In the genomic region with DNA sequence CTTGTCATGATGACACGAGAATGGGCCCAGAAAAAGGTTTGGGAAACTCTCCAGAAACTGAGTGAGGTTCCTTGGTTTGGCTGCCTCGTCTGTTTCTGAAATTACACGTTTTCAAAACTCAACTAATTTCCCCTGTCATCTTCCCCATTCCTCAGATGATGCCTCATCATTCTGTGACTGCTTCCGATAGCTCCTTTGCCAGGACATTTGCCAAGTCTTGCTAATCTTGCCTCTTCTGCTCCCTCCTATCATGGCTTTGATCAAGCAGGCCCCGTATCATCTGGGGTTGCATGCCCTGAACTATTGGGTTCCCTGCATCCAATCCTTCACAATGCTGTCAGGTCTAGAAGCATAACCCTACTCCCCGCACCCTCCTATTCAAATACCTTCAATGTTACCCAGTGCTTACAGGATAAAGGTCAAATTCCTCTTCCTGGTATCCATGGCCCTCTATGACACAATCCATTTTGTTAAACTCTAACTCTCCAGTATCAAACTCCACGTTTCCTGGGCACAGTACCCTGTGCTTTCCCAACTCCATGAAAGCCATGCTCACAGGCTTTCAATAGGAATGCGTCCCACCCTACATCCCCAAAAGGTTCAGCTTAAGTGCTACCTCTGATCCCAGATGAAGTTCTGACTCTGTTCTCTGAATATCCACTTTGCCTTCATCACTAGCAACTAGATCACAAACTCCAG, we compare ENCODE assay signal across 1 cellular context.
A peak's percentile ranks its signal among the peaks of the same experiment; 100 is the strongest.
TF ChIP-seq lines count a peak whose summit lies in the region.

No MANE protein-coding gene starts in this region.

TF ChIP-seq in HepG2, 621 proteins besides CTCF, POLR2A, EP300 and RAD21 (continued from another document and continues in another):
- TF ChIP-seq, protein P1, sequence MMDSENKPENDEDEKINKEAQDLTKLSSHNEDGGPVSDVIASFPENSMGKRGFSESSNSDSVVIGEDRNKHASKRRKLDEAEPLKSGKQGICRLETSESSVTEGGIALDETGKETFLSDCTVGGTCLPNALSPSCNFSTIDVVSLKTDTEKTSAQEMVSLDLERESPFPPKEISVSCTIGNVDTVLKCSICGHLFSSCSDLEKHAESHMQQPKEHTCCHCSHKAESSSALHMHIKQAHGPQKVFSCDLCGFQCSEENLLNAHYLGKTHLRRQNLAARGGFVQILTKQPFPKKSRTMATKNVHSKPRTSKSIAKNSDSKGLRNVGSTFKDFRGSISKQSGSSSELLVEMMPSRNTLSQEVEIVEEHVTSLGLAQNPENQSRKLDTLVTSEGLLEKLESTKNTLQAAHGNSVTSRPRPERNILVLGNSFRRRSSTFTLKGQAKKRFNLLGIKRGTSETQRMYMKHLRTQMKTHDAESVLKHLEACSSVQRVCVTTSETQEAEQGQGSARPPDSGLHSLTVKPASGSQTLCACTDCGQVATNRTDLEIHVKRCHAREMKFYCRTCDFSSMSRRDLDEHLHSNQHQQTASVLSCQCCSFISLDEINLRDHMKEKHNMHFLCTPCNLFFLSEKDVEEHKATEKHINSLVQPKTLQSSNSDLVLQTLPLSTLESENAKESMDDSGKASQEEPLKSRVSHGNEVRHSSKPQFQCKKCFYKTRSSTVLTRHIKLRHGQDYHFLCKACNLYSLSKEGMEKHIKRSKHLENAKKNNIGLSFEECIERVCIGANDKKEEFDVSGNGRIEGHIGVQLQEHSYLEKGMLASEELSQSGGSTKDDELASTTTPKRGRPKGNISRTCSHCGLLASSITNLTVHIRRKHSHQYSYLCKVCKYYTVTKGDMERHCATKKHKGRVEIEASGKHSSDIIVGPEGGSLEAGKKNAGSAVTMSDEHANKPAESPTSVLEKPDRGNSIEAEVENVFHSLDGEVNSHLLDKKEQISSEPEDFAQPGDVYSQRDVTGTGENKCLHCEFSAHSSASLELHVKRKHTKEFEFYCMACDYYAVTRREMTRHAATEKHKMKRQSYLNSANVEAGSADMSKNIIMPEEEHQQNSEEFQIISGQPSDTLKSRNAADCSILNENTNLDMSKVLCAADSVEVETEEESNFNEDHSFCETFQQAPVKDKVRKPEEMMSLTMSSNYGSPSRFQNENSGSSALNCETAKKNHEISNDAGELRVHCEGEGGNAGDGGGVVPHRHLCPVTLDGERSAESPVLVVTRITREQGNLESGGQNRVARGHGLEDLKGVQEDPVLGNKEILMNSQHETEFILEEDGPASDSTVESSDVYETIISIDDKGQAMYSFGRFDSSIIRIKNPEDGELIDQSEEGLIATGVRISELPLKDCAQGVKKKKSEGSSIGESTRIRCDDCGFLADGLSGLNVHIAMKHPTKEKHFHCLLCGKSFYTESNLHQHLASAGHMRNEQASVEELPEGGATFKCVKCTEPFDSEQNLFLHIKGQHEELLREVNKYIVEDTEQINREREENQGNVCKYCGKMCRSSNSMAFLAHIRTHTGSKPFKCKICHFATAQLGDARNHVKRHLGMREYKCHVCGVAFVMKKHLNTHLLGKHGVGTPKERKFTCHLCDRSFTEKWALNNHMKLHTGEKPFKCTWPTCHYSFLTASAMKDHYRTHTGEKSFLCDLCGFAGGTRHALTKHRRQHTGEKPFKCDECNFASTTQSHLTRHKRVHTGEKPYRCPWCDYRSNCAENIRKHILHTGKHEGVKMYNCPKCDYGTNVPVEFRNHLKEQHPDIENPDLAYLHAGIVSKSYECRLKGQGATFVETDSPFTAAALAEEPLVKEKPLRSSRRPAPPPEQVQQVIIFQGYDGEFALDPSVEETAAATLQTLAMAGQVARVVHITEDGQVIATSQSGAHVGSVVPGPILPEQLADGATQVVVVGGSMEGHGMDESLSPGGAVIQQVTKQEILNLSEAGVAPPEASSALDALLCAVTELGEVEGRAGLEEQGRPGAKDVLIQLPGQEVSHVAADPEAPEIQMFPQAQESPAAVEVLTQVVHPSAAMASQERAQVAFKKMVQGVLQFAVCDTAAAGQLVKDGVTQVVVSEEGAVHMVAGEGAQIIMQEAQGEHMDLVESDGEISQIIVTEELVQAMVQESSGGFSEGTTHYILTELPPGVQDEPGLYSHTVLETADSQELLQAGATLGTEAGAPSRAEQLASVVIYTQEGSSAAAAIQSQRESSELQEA (CRISPR knock-in tag; IDR thresholded peaks at IDR 0.05; ENCODE audit: not compliant biosample characterization) = no peak
- TF ChIP-seq, protein P2, sequence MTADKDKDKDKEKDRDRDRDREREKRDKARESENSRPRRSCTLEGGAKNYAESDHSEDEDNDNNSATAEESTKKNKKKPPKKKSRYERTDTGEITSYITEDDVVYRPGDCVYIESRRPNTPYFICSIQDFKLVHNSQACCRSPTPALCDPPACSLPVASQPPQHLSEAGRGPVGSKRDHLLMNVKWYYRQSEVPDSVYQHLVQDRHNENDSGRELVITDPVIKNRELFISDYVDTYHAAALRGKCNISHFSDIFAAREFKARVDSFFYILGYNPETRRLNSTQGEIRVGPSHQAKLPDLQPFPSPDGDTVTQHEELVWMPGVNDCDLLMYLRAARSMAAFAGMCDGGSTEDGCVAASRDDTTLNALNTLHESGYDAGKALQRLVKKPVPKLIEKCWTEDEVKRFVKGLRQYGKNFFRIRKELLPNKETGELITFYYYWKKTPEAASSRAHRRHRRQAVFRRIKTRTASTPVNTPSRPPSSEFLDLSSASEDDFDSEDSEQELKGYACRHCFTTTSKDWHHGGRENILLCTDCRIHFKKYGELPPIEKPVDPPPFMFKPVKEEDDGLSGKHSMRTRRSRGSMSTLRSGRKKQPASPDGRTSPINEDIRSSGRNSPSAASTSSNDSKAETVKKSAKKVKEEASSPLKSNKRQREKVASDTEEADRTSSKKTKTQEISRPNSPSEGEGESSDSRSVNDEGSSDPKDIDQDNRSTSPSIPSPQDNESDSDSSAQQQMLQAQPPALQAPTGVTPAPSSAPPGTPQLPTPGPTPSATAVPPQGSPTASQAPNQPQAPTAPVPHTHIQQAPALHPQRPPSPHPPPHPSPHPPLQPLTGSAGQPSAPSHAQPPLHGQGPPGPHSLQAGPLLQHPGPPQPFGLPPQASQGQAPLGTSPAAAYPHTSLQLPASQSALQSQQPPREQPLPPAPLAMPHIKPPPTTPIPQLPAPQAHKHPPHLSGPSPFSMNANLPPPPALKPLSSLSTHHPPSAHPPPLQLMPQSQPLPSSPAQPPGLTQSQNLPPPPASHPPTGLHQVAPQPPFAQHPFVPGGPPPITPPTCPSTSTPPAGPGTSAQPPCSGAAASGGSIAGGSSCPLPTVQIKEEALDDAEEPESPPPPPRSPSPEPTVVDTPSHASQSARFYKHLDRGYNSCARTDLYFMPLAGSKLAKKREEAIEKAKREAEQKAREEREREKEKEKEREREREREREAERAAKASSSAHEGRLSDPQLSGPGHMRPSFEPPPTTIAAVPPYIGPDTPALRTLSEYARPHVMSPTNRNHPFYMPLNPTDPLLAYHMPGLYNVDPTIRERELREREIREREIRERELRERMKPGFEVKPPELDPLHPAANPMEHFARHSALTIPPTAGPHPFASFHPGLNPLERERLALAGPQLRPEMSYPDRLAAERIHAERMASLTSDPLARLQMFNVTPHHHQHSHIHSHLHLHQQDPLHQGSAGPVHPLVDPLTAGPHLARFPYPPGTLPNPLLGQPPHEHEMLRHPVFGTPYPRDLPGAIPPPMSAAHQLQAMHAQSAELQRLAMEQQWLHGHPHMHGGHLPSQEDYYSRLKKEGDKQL (CRISPR knock-in tag; IDR thresholded peaks at IDR 0.05; ENCODE audit: low read depth) = no peak
- TF ChIP-seq, protein P3, sequence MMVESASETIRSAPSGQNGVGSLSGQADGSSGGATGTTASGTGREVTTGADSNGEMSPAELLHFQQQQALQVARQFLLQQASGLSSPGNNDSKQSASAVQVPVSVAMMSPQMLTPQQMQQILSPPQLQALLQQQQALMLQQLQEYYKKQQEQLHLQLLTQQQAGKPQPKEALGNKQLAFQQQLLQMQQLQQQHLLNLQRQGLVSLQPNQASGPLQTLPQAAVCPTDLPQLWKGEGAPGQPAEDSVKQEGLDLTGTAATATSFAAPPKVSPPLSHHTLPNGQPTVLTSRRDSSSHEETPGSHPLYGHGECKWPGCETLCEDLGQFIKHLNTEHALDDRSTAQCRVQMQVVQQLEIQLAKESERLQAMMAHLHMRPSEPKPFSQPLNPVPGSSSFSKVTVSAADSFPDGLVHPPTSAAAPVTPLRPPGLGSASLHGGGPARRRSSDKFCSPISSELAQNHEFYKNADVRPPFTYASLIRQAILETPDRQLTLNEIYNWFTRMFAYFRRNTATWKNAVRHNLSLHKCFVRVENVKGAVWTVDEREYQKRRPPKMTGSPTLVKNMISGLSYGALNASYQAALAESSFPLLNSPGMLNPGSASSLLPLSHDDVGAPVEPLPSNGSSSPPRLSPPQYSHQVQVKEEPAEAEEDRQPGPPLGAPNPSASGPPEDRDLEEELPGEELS (CRISPR knock-in tag; IDR thresholded peaks at IDR 0.05) = peak; percentile 33; the same call in 1 of the 2 replicates
- peak; percentile 24; the same call in 1 of the 2 replicates for TF ChIP-seq TARDBP (CRISPR knock-in tag; IDR thresholded peaks at IDR 0.05)
- TF ChIP-seq, protein P4, sequence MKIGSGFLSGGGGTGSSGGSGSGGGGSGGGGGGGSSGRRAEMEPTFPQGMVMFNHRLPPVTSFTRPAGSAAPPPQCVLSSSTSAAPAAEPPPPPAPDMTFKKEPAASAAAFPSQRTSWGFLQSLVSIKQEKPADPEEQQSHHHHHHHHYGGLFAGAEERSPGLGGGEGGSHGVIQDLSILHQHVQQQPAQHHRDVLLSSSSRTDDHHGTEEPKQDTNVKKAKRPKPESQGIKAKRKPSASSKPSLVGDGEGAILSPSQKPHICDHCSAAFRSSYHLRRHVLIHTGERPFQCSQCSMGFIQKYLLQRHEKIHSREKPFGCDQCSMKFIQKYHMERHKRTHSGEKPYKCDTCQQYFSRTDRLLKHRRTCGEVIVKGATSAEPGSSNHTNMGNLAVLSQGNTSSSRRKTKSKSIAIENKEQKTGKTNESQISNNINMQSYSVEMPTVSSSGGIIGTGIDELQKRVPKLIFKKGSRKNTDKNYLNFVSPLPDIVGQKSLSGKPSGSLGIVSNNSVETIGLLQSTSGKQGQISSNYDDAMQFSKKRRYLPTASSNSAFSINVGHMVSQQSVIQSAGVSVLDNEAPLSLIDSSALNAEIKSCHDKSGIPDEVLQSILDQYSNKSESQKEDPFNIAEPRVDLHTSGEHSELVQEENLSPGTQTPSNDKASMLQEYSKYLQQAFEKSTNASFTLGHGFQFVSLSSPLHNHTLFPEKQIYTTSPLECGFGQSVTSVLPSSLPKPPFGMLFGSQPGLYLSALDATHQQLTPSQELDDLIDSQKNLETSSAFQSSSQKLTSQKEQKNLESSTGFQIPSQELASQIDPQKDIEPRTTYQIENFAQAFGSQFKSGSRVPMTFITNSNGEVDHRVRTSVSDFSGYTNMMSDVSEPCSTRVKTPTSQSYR (CRISPR knock-in tag; IDR thresholded peaks at IDR 0.05; ENCODE audit: borderline replicate concordance) = peak; percentile 70; the same call in 1 of the 2 replicates
- TF ChIP-seq MIXL1 (CRISPR knock-in tag; IDR thresholded peaks at IDR 0.05) = peak; percentile 68; the same call in 1 of the 2 replicates
- TF ChIP-seq, protein P5, sequence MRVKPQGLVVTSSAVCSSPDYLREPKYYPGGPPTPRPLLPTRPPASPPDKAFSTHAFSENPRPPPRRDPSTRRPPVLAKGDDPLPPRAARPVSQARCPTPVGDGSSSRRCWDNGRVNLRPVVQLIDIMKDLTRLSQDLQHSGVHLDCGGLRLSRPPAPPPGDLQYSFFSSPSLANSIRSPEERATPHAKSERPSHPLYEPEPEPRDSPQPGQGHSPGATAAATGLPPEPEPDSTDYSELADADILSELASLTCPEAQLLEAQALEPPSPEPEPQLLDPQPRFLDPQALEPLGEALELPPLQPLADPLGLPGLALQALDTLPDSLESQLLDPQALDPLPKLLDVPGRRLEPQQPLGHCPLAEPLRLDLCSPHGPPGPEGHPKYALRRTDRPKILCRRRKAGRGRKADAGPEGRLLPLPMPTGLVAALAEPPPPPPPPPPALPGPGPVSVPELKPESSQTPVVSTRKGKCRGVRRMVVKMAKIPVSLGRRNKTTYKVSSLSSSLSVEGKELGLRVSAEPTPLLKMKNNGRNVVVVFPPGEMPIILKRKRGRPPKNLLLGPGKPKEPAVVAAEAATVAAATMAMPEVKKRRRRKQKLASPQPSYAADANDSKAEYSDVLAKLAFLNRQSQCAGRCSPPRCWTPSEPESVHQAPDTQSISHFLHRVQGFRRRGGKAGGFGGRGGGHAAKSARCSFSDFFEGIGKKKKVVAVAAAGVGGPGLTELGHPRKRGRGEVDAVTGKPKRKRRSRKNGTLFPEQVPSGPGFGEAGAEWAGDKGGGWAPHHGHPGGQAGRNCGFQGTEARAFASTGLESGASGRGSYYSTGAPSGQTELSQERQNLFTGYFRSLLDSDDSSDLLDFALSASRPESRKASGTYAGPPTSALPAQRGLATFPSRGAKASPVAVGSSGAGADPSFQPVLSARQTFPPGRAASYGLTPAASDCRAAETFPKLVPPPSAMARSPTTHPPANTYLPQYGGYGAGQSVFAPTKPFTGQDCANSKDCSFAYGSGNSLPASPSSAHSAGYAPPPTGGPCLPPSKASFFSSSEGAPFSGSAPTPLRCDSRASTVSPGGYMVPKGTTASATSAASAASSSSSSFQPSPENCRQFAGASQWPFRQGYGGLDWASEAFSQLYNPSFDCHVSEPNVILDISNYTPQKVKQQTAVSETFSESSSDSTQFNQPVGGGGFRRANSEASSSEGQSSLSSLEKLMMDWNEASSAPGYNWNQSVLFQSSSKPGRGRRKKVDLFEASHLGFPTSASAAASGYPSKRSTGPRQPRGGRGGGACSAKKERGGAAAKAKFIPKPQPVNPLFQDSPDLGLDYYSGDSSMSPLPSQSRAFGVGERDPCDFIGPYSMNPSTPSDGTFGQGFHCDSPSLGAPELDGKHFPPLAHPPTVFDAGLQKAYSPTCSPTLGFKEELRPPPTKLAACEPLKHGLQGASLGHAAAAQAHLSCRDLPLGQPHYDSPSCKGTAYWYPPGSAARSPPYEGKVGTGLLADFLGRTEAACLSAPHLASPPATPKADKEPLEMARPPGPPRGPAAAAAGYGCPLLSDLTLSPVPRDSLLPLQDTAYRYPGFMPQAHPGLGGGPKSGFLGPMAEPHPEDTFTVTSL (CRISPR knock-in tag; IDR thresholded peaks at IDR 0.05; ENCODE audit: borderline replicate concordance) = no peak
- peak; percentile 39; the same call in 1 of the 2 replicates for TF ChIP-seq ERF (CRISPR knock-in tag; IDR thresholded peaks at IDR 0.05)
- TF ChIP-seq NR2F6 (IDR thresholded peaks at IDR 0.05) = peak; percentile 76
- peak; percentile 83 for TF ChIP-seq NR2F6 (CRISPR knock-in tag; IDR thresholded peaks at IDR 0.05)
- no peak for TF ChIP-seq KLF13 (CRISPR knock-in tag; IDR thresholded peaks at IDR 0.05)
- TF ChIP-seq ZNF292 (CRISPR knock-in tag; IDR thresholded peaks at IDR 0.05; ENCODE audit: borderline replicate concordance, low read depth) = peak; percentile 24; the same call in 1 of the 2 replicates
- TF ChIP-seq ZNF629 (CRISPR knock-in tag; conservative IDR thresholded peaks at IDR 0.05) = 0 out of 2 replicates have a peak, but pooled peaks have one; percentile 9
- TF ChIP-seq, protein P6, sequence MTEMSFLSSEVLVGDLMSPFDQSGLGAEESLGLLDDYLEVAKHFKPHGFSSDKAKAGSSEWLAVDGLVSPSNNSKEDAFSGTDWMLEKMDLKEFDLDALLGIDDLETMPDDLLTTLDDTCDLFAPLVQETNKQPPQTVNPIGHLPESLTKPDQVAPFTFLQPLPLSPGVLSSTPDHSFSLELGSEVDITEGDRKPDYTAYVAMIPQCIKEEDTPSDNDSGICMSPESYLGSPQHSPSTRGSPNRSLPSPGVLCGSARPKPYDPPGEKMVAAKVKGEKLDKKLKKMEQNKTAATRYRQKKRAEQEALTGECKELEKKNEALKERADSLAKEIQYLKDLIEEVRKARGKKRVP (CRISPR knock-in tag; IDR thresholded peaks at IDR 0.05) = peak in 1 of 2 experiments; percentile 41; a peak in 1 of 4 replicates
- TF ChIP-seq FOSL2 (CRISPR knock-in tag; IDR thresholded peaks at IDR 0.05) = peak; percentile 50
